ENCODE assay signal across 22 cellular contexts in genomic region chr3:186176382-186176990, GRCh38.
A peak's percentile ranks its signal among the peaks of the same experiment; 100 is the strongest.
DNase-seq lines count a peak whose midpoint lies in the region; ATAC-seq and TF ChIP-seq lines count a peak whose summit lies in the region.
"Had no signal": no experiment of that assay in that cellular context is flagged by ENCODE, and none has a peak within 500 bp of the region (broad histone marks: within the 10 kb centered on the region; RNA-seq: fewer than 3 reads in every experiment).

No MANE protein-coding gene starts in this region.

- H3K27me3 ChIP-seq in psoas muscle (ENCODE audit: insufficient read depth in 3 of 3, low read length in 2 of 3) = no peaks in the 10 kb centered on the region

- H3K4me1 ChIP-seq in psoas muscle = no peaks in the 10 kb centered on the region

- H3K27ac ChIP-seq in psoas muscle = no peak overlapping the region
- H3K27ac ChIP-seq: HL-60 had no signal

- no peak overlapping the region for H3K4me3 Mint-ChIP-seq in type B pancreatic cell
- H3K4me3 Mint-ChIP-seq in stimulated activated memory B cell treated with anti-CD40 and anti-IgM and Interleukin-4, amounts not matched to agents 10 μg/mL and 1 μg/mL and 100 μg/mL, for 72 hours = no peak overlapping the region
- H3K4me3 Mint-ChIP-seq: CD4-positive, alpha-beta memory T cell had no signal

- peak; percentile 41 for ATAC-seq in omental fat pad (ENCODE audit: low FRiP score)
- ATAC-seq in psoas muscle = no peak
- no peak for ATAC-seq in stimulated activated memory B cell treated with anti-CD40 and anti-IgM and Interleukin-4, amounts not matched to agents 10 μg/mL and 1 μg/mL and 100 μg/mL, for 72 hours
- no peak for ATAC-seq in HG03565 (IDR thresholded peaks at IDR 0.05; ENCODE audit: unreplicated experiment)
- ATAC-seq: HCT116, SK-N-SH treated with all-trans-retinoic acid at 6 μM for 48 hours had no signal

- DNase-seq in NCI-H226 (peak; percentile 8), fibroblast of the aortic adventitia (ENCODE audit: low read depth) (peak; percentile 22), omental fat pad (ENCODE audit: low spot score) (no peak), type B pancreatic cell (ENCODE audit: extremely low spot score, unreplicated experiment) (peak; percentile 20), psoas muscle (no peak)
- DNase-seq: C1 segment of cervical spinal cord; CD4-positive, alpha-beta memory T cell; COR-L47; DMS79 treated with DMSO at 0.1 percent for 48 hours; GF-D8; NCI-H1092 treated with DMSO at 0.1 percent for 48 hours; NCI-H1436; NCI-H187; NCI-H2081 treated with DMSO at 0.1 percent for 48 hours; NCI-H2171; NCI-H524; NCI-H748 treated with DMSO at 0.1 percent for 48 hours had no signal

- H3K9me3 ChIP-seq in psoas muscle = no peaks in the 10 kb centered on the region

- H3K27ac Mint-ChIP-seq in type B pancreatic cell = no peak overlapping the region
- no peak overlapping the region for H3K27ac Mint-ChIP-seq in stimulated activated memory B cell treated with anti-CD40 and anti-IgM and Interleukin-4, amounts not matched to agents 10 μg/mL and 1 μg/mL and 100 μg/mL, for 72 hours
- H3K27ac Mint-ChIP-seq: CD4-positive, alpha-beta memory T cell had no signal

- peaks cover 0 to 38% of the 10 kb centered on the region in 2 donors for H3K36me3 ChIP-seq in psoas muscle (ENCODE audit: insufficient read depth in 1 of 2, low read depth in 1 of 2)

- WGBS in psoas muscle, 3 donors = 61 to 63% (median 62%) methylated on average over 6 of the region's 6 CpGs

- intact Hi-C loops in psoas muscle (cut with DNase I) = no loop called here

- H3K4me3 ChIP-seq in fibroblast of the aortic adventitia (ENCODE audit: low read depth, low read length) (no peak overlapping the region), psoas muscle (no peak overlapping the region)

- TF ChIP-seq CTCF in fibroblast of the aortic adventitia (IDR thresholded peaks at IDR 0.05; ENCODE audit: insufficient read depth, low read length) = no peak
- no peak for TF ChIP-seq CTCF in omental fat pad (IDR thresholded peaks at IDR 0.05)
- TF ChIP-seq CTCF in type B pancreatic cell (conservative IDR thresholded peaks at IDR 0.05) = no peak
- no peak for TF ChIP-seq CTCF in psoas muscle (IDR thresholded peaks at IDR 0.05)

- no peaks in the 10 kb centered on the region for H3K27me3 Mint-ChIP-seq in type B pancreatic cell
- H3K27me3 Mint-ChIP-seq in stimulated activated memory B cell treated with anti-CD40 and anti-IgM and Interleukin-4, amounts not matched to agents 10 μg/mL and 1 μg/mL and 100 μg/mL, for 72 hours = no peaks in the 10 kb centered on the region
- H3K27me3 Mint-ChIP-seq: CD4-positive, alpha-beta memory T cell had no signal

- no peaks in the 10 kb centered on the region for H3K36me3 Mint-ChIP-seq in type B pancreatic cell
- H3K36me3 Mint-ChIP-seq in stimulated activated memory B cell treated with anti-CD40 and anti-IgM and Interleukin-4, amounts not matched to agents 10 μg/mL and 1 μg/mL and 100 μg/mL, for 72 hours = peaks cover 45% of the 10 kb centered on the region
- H3K36me3 Mint-ChIP-seq: CD4-positive, alpha-beta memory T cell had no signal

- H3K9me3 Mint-ChIP-seq in type B pancreatic cell = no peaks in the 10 kb centered on the region
- H3K9me3 Mint-ChIP-seq in stimulated activated memory B cell treated with anti-CD40 and anti-IgM and Interleukin-4, amounts not matched to agents 10 μg/mL and 1 μg/mL and 100 μg/mL, for 72 hours = no peaks in the 10 kb centered on the region
- H3K9me3 Mint-ChIP-seq: CD4-positive, alpha-beta memory T cell had no signal

- no peaks in the 10 kb centered on the region for H3K4me1 Mint-ChIP-seq in type B pancreatic cell (ENCODE audit: unreplicated experiment)
- no peaks in the 10 kb centered on the region for H3K4me1 Mint-ChIP-seq in stimulated activated memory B cell treated with anti-CD40 and anti-IgM and Interleukin-4, amounts not matched to agents 10 μg/mL and 1 μg/mL and 100 μg/mL, for 72 hours
- H3K4me1 Mint-ChIP-seq: CD4-positive, alpha-beta memory T cell had no signal

Comparison
In these comparisons a context has a peak if more than half of its experiments do, and no peak if none do; other contexts are left out.
1. DNase-seq: peak in NCI-H226 (single experiment), fibroblast of the aortic adventitia (single experiment) and type B pancreatic cell (single experiment); none in omental fat pad (single experiment) and psoas muscle (0 of 2).